11 cellular contexts compared by ENCODE assay signal in genomic region chr1:40625476-40626382, GRCh38. TPM values are rescaled to one million over a fixed set of nuclear protein-coding genes. Genes with fewer than 3 reads are reported as not detected.
DNase-seq lines count a peak whose midpoint lies in the region; TF ChIP-seq lines count a peak whose summit lies in the region.
"Had no signal": no experiment of that assay in that cellular context is flagged by ENCODE, and none has a peak within 500 bp of the region (broad histone marks: within the 10 kb centered on the region; RNA-seq: fewer than 3 reads in every experiment).

No MANE protein-coding gene starts in this region.

- H3K27me3 Mint-ChIP-seq in endodermal cell (ENCODE audit: insufficient read depth), result no peaks in the 10 kb centered on the region

- H3K9me3 Mint-ChIP-seq in endodermal cell, result no peaks in the 10 kb centered on the region
- H3K9me3 Mint-ChIP-seq: CD14-positive monocyte had no signal

- H3K4me1 ChIP-seq in BLaER1, result peaks cover 98% of the 10 kb centered on the region
- no peaks in the 10 kb centered on the region for H3K4me1 ChIP-seq in endodermal cell (ENCODE audit: control insufficient read depth, insufficient read depth, low read length)

- H3K9ac ChIP-seq in BLaER1 (peak overlapping the region; percentile 79), endodermal cell (ENCODE audit: extremely low read depth, low read length, poor library complexity, severe bottlenecking) (no peak overlapping the region)

- H3K9me3 ChIP-seq in BLaER1, result no peaks in the 10 kb centered on the region
- H3K9me3 ChIP-seq in endodermal cell (ENCODE audit: control insufficient read depth, low read length), result no peaks in the 10 kb centered on the region
- H3K9me3 ChIP-seq: body of pancreas, heart left ventricle had no signal

- peaks cover 6% of the 10 kb centered on the region; the same call in 1 of the 2 replicates for H4K20me1 ChIP-seq in BLaER1

- 91 to 96% methylated on average over 8 to 18 of the region's 18 CpGs for WGBS in endodermal cell (ENCODE audit: insufficient coverage in 1 of 2, insufficient read length in 1 of 2), 2 experiments

- H3K36me3 ChIP-seq in BLaER1 (peaks cover 31% of the 10 kb centered on the region), endodermal cell (ENCODE audit: control insufficient read depth, insufficient read depth, low read length) (no peaks in the 10 kb centered on the region)
- H3K36me3 ChIP-seq: heart left ventricle had no signal

- DNase-seq in HPDE6-E6E7 (ENCODE audit: extremely low spot score) (peak; percentile 72), amniotic epithelial cell (ENCODE audit: low read depth) (peak; percentile 28), iris pigment epithelial cell (ENCODE audit: low read depth) (peak; percentile 36), activated T-cell treated with anti-CD3 and anti-CD28 coated beads for 4 hours (no peak), CD1c-positive myeloid dendritic cell (ENCODE audit: extremely low spot score) (no peak), GM19238 (ENCODE audit: insufficient read length, low spot score) (no peak), endodermal cell (no peak)

- no peaks in the 10 kb centered on the region for H3K36me3 Mint-ChIP-seq in endodermal cell (ENCODE audit: low read depth)
- H3K36me3 Mint-ChIP-seq: CD14-positive monocyte had no signal

- no peak overlapping the region for H3K27ac Mint-ChIP-seq in endodermal cell

- H3K4me3 Mint-ChIP-seq in endodermal cell, result no peak overlapping the region
- H3K4me3 Mint-ChIP-seq: CD14-positive monocyte had no signal

- H3K27ac ChIP-seq in BLaER1 (peak overlapping the region; percentile 87), endodermal cell (ENCODE audit: low read depth, low read length) (no peak overlapping the region)
- H3K27ac ChIP-seq: body of pancreas, heart left ventricle had no signal

- no peak for TF ChIP-seq CTCF in endodermal cell (conservative IDR thresholded peaks at IDR 0.05)

- H3K4me3 ChIP-seq in BLaER1 (peak overlapping the region; percentile 35), endodermal cell (ENCODE audit: low read length) (no peak overlapping the region)
- H3K4me3 ChIP-seq: body of pancreas, heart left ventricle had no signal

- no peaks in the 10 kb centered on the region for H3K4me1 Mint-ChIP-seq in endodermal cell

- peak overlapping the region; percentile 91 for H3K4me2 ChIP-seq in BLaER1

- no peaks in the 10 kb centered on the region for H3K27me3 ChIP-seq in BLaER1
- no peaks in the 10 kb centered on the region for H3K27me3 ChIP-seq in endodermal cell (ENCODE audit: control insufficient read depth, insufficient read depth, low read length, poor library complexity, severe bottlenecking)
- H3K27me3 ChIP-seq: body of pancreas, heart left ventricle had no signal

RNA-seq across cellular contexts. Expression of gene RIMS3, which starts 39.8 kb away (rescaled TPM):
- total RNA-seq in endodermal cell, result 10 to 100 TPM in 1 of 2 donors, 1 to 10 TPM in 1; 8.0 to 12.0 TPM
- 27.7 TPM for polyA plus RNA-seq in endodermal cell (2013, experiment 1 of 2)
- polyA plus RNA-seq in endodermal cell (2013, experiment 2 of 2), result 24.1 TPM

Comparison
In these comparisons a context has a peak if more than half of its experiments do, and no peak if none do; other contexts are left out.
1. DNase-seq: peak in HPDE6-E6E7 (single experiment), amniotic epithelial cell (single experiment) and iris pigment epithelial cell (single experiment); none in activated T-cell treated with anti-CD3 and anti-CD28 coated beads for 4 hours (single experiment), CD1c-positive myeloid dendritic cell (single experiment), GM19238 (single experiment) and endodermal cell (single experiment).